19 cellular contexts compared by ENCODE assay signal in genomic region chr7:149642579-149642978, GRCh38.
DNase-seq lines count a peak whose midpoint lies in the region; ATAC-seq and TF ChIP-seq lines count a peak whose summit lies in the region.
"Had no signal": no experiment of that assay in that cellular context is flagged by ENCODE, and none has a peak within 500 bp of the region (broad histone marks: within the 10 kb centered on the region; RNA-seq: fewer than 3 reads in every experiment).

No MANE protein-coding gene starts in this region.

- TF ChIP-seq CTCF in VCaP (conservative IDR thresholded peaks at IDR 0.05): no peak
- no peak for TF ChIP-seq CTCF in heart right ventricle (IDR thresholded peaks at IDR 0.05)

- ATAC-seq in heart right ventricle: peak; percentile 46 to 90 (median 72)
- ATAC-seq in HG02571 (IDR thresholded peaks at IDR 0.05; ENCODE audit: unreplicated experiment): no peak
- ATAC-seq in stimulated activated naive CD8-positive, alpha-beta T cell treated with anti-CD3 and anti-CD28 coated beads, Interleukin-15, amount 100 ng/mL, for 72 hours: no peak
- ATAC-seq in activated CD4-positive, CD25-positive, alpha-beta regulatory T cell treated with anti-CD3 and anti-CD28 coated beads, Interleukin-2, amount 50 U/mL, for 24 hours: no peak

- 53 to 56% methylated on average over 5 of the region's 5 CpGs for WGBS in heart right ventricle, 2 donors

- intact Hi-C loops in heart right ventricle (cut with DNase I): no loop called here
- intact Hi-C loops in posterior vena cava (cut with DNase I): no loop called here

- no peaks in the 10 kb centered on the region for H3K9me3 Mint-ChIP-seq in stimulated activated naive CD8-positive, alpha-beta T cell treated with anti-CD3 and anti-CD28 coated beads, Interleukin-15, amount 100 ng/mL, for 72 hours

- DNase-seq in NCI-H1694 treated with DMSO at 0.1 percent for 48 hours (lab: John Stamatoyannopoulos, UW) (peak; percentile 81), NCI-H1694 (lab: John Stamatoyannopoulos, UW) (no peak), heart right ventricle (peak; percentile 35 to 36), posterior vena cava (ENCODE audit: low spot score) (peak; percentile 32)
- no peak for DNase-seq in stimulated activated naive CD8-positive, alpha-beta T cell treated with anti-CD3 and anti-CD28 coated beads, Interleukin-15, amount 100 ng/mL, for 72 hours
- DNase-seq: Calu3; CD4-positive, alpha-beta memory T cell; DMS79; GM23248; HCEC 1CT; NCI-H1417 treated with DMSO at 0.1 percent for 48 hours; NCI-H2081 treated with DMSO at 0.1 percent for 48 hours; NCI-H69; OCI-M1; RPMI8226; SJCRH30 had no signal

- H3K4me1 Mint-ChIP-seq in stimulated activated naive CD8-positive, alpha-beta T cell treated with anti-CD3 and anti-CD28 coated beads, Interleukin-15, amount 100 ng/mL, for 72 hours: no peaks in the 10 kb centered on the region
- H3K4me1 Mint-ChIP-seq: CD4-positive, alpha-beta memory T cell had no signal

- no peak overlapping the region for H3K4me3 ChIP-seq in heart right ventricle
- H3K4me3 ChIP-seq: GM23248, SJCRH30 had no signal

- H3K9me3 ChIP-seq in heart right ventricle: no peaks in the 10 kb centered on the region
- H3K9me3 ChIP-seq: SJCRH30 had no signal

- H3K4me3 Mint-ChIP-seq in stimulated activated naive CD8-positive, alpha-beta T cell treated with anti-CD3 and anti-CD28 coated beads, Interleukin-15, amount 100 ng/mL, for 72 hours: no peak overlapping the region
- H3K4me3 Mint-ChIP-seq: CD4-positive, alpha-beta memory T cell had no signal

- H3K4me1 ChIP-seq in heart right ventricle: no peaks in the 10 kb centered on the region
- H3K4me1 ChIP-seq: SJCRH30 had no signal

- H3K27me3 Mint-ChIP-seq in stimulated activated naive CD8-positive, alpha-beta T cell treated with anti-CD3 and anti-CD28 coated beads, Interleukin-15, amount 100 ng/mL, for 72 hours: peaks cover 7% of the 10 kb centered on the region

- H3K27ac ChIP-seq in VCaP (peak overlapping the region; percentile 26; the same call in 1 of the 2 replicates), heart right ventricle (no peak overlapping the region)
- H3K27ac ChIP-seq: GM23248, SJCRH30 had no signal

- no peak overlapping the region for H3K27ac Mint-ChIP-seq in stimulated activated naive CD8-positive, alpha-beta T cell treated with anti-CD3 and anti-CD28 coated beads, Interleukin-15, amount 100 ng/mL, for 72 hours
- H3K27ac Mint-ChIP-seq: CD4-positive, alpha-beta memory T cell had no signal

- H3K36me3 ChIP-seq in heart right ventricle: no peaks in the 10 kb centered on the region
- H3K36me3 ChIP-seq: SJCRH30 had no signal

- peaks cover 0 to 5% (median 0%) of the 10 kb centered on the region in 7 donors for H3K27me3 ChIP-seq in heart right ventricle
- H3K27me3 ChIP-seq: SJCRH30 had no signal

Comparison
In these comparisons a context has a peak if more than half of its experiments do, and no peak if none do; other contexts are left out.
1. DNase-seq: peak in NCI-H1694 treated with DMSO at 0.1 percent for 48 hours (single experiment), heart right ventricle (2 of 2) and posterior vena cava (single experiment); none in NCI-H1694 (single experiment) and stimulated activated naive CD8-positive, alpha-beta T cell treated with anti-CD3 and anti-CD28 coated beads, Interleukin-15, amount 100 ng/mL, for 72 hours (0 of 2).
2. ATAC-seq: peak in heart right ventricle (8 of 8); none in HG02571 (single experiment), stimulated activated naive CD8-positive, alpha-beta T cell treated with anti-CD3 and anti-CD28 coated beads, Interleukin-15, amount 100 ng/mL, for 72 hours (single experiment) and activated CD4-positive, CD25-positive, alpha-beta regulatory T cell treated with anti-CD3 and anti-CD28 coated beads, Interleukin-2, amount 50 U/mL, for 24 hours (0 of 2).